In genomic region chr16:85495259-85495658, GRCh38 we compare ENCODE assay signal across 27 cellular contexts.
"Had no signal": no experiment of that assay in that cellular context is flagged by ENCODE, and none has a peak within 500 bp of the region (broad histone marks: within the 10 kb centered on the region; RNA-seq: fewer than 3 reads in every experiment).

No MANE protein-coding gene starts in this region.

- H3K4me2 ChIP-seq: smooth muscle cell had no signal

- H3K27ac ChIP-seq: colonic mucosa, parathyroid adenoma, suprapubic skin, transverse colon had no signal

- H3K27ac Mint-ChIP-seq: dendritic cell treated with granulocyte-macrophage colony-stimulating factor and Interleukin-4, amounts not matched to agents 40 ng/mL and 50 ng/mL, for 4 days; memory B cell; natural killer cell treated with Interleukin-12 subunit alpha and Interleukin-12 subunit beta and Interleukin-15 and Interleukin-18, amount 100 ng/mL, for 72 hours; progenitor cell of endocrine pancreas; stimulated activated naive CD8-positive, alpha-beta T cell treated with anti-CD3 and anti-CD28 coated beads, Interleukin-15, amount 100 ng/mL, for 72 hours had no signal

- FAIRE-seq: endometrium, frontal cortex, keratinocyte had no signal

- H3K9ac ChIP-seq: parathyroid adenoma had no signal

- H3K27me3 ChIP-seq: colonic mucosa, suprapubic skin, transverse colon had no signal

- H2AFZ ChIP-seq: parathyroid adenoma had no signal

- DNase-seq: colonic mucosa; effector memory CD4-positive, alpha-beta T cell; erythroblast; head of caudate nucleus; mucosa of descending colon; naive B cell; stimulated activated CD4-positive, alpha-beta T cell treated with anti-CD3 and anti-CD28 coated beads, Interleukin-12 subunit alpha, Interleukin-12 subunit beta, amount 100 ng/mL, for 4 hours; stimulated activated CD4-positive, alpha-beta T cell treated with anti-CD3 and anti-CD28 coated beads, Interleukin-1b, Interleukin-23, amount 100 ng/mL, for 48 hours; stimulated activated CD4-positive, alpha-beta T cell treated with anti-CD3 and anti-CD28 coated beads, Interleukin-4, amount 100 ng/mL, for 1 hour; stimulated activated CD8-positive, alpha-beta memory T cell treated with anti-CD3 and anti-CD28 coated beads, Interleukin-4, amount 100 ng/mL, for 48 hours; stimulated activated naive CD4-positive, alpha-beta T cell; stimulated activated naive CD8-positive, alpha-beta T cell treated with anti-CD3 and anti-CD28 coated beads, Interleukin-15, amount 100 ng/mL, for 72 hours; transverse colon had no signal

- H3K36me3 Mint-ChIP-seq: memory B cell; naive B cell; natural killer cell treated with Interleukin-12 subunit alpha and Interleukin-12 subunit beta and Interleukin-15 and Interleukin-18, amount 100 ng/mL, for 72 hours had no signal

- ATAC-seq: left lobe of liver; mucosa of descending colon; natural killer cell treated with Interleukin-12 subunit alpha and Interleukin-12 subunit beta and Interleukin-15 and Interleukin-18, amount 100 ng/mL, for 72 hours; sciatic nerve; stimulated activated naive CD8-positive, alpha-beta T cell treated with anti-CD3 and anti-CD28 coated beads, Interleukin-15, amount 100 ng/mL, for 72 hours had no signal

- H3K27me3 Mint-ChIP-seq: progenitor cell of endocrine pancreas; stimulated activated naive CD8-positive, alpha-beta T cell treated with anti-CD3 and anti-CD28 coated beads, Interleukin-15, amount 100 ng/mL, for 72 hours had no signal

- H3K4me3 ChIP-seq: colonic mucosa, lung, mucosa of descending colon, smooth muscle cell, suprapubic skin, transverse colon had no signal

- H3K9me3 ChIP-seq: colonic mucosa, mucosa of descending colon, suprapubic skin, transverse colon had no signal

- H3K36me3 ChIP-seq: colonic mucosa, suprapubic skin, transverse colon had no signal

- H3K4me3 Mint-ChIP-seq: dendritic cell treated with granulocyte-macrophage colony-stimulating factor and Interleukin-4, amounts not matched to agents 40 ng/mL and 50 ng/mL, for 4 days; memory B cell; naive B cell; natural killer cell treated with Interleukin-12 subunit alpha and Interleukin-12 subunit beta and Interleukin-15 and Interleukin-18, amount 100 ng/mL, for 72 hours; neural crest cell; stimulated activated naive CD8-positive, alpha-beta T cell treated with anti-CD3 and anti-CD28 coated beads, Interleukin-15, amount 100 ng/mL, for 72 hours had no signal

- H3K9me3 Mint-ChIP-seq: dendritic cell treated with granulocyte-macrophage colony-stimulating factor and Interleukin-4, amounts not matched to agents 40 ng/mL and 50 ng/mL, for 4 days; memory B cell; naive B cell; natural killer cell treated with Interleukin-12 subunit alpha and Interleukin-12 subunit beta and Interleukin-15 and Interleukin-18, amount 100 ng/mL, for 72 hours; neural crest cell; stimulated activated naive CD8-positive, alpha-beta T cell treated with anti-CD3 and anti-CD28 coated beads, Interleukin-15, amount 100 ng/mL, for 72 hours had no signal
